In genomic region chrX:118655561-118656246, GRCh38 we compare ENCODE assay signal across 16 cellular contexts.
DNase-seq lines count a peak whose midpoint lies in the region; ATAC-seq and TF ChIP-seq lines count a peak whose summit lies in the region.
"Had no signal": no experiment of that assay in that cellular context is flagged by ENCODE, and none has a peak within 500 bp of the region (broad histone marks: within the 10 kb centered on the region; RNA-seq: fewer than 3 reads in every experiment).

No MANE protein-coding gene starts in this region.

- TF ChIP-seq CTCF in foreskin fibroblast (IDR thresholded peaks at IDR 0.05; ENCODE audit: low read depth, low read length) (no peak), upper lobe of right lung (IDR thresholded peaks at IDR 0.05) (no peak), RWPE1 (conservative IDR thresholded peaks at IDR 0.05; ENCODE audit: low read depth) (no peak)

- intact Hi-C loops in upper lobe of right lung (cut with DNase I) = no loop called here

- H3K9me3 ChIP-seq in adipocyte (ENCODE audit: control insufficient read depth, low read length) (no peaks in the 10 kb centered on the region), upper lobe of right lung (no peaks in the 10 kb centered on the region)
- H3K9me3 ChIP-seq: ascending aorta, lower lobe of right lung had no signal

- peak; percentile 41 for ATAC-seq in upper lobe of right lung

- POLR2A ChIA-PET in RWPE1 (lab: Yijun Ruan, JAX; ENCODE audit: low non-redundant PET) = no interaction called here

- H3K36me3 ChIP-seq in adipocyte (ENCODE audit: control insufficient read depth, insufficient read depth, low read length, severe bottlenecking) (peaks cover 48% of the 10 kb centered on the region), upper lobe of right lung (no peaks in the 10 kb centered on the region)

- peak; percentile 19 for DNase-seq in DMS53 (lab: John Stamatoyannopoulos, UW)
- DNase-seq in DMS53 treated with DMSO at 0.1 percent for 48 hours (lab: John Stamatoyannopoulos, UW; ENCODE audit: unreplicated experiment) = no peak
- peak; percentile 58 for DNase-seq in adipocyte (ENCODE audit: low read depth)
- DNase-seq in foreskin fibroblast = peak; percentile 55 to 72
- no peak for DNase-seq in upper lobe of right lung
- DNase-seq in stimulated activated CD4-positive, alpha-beta T cell treated with anti-CD3 and anti-CD28 coated beads, Interleukin-15, amount 100 ng/mL, for 24 hours = no peak
- DNase-seq in NOMO-1 treated with dmso at 0.1 percent for 144 hours (lab: John Stamatoyannopoulos, UW; ENCODE audit: unreplicated experiment) = no peak
- no peak for DNase-seq in RWPE1 (ENCODE audit: low spot score)
- DNase-seq: activated CD4-positive, alpha-beta T cell treated with anti-CD3 and anti-CD28 coated beads, Interleukin-2, amount 50 U/mL, for 1 hour; hypothalamus; lower lobe of right lung; NCI-H524 treated with DMSO at 0.1 percent for 48 hours; small intestine; T-helper 9 cell had no signal

- no peaks in the 10 kb centered on the region for H3K27me3 ChIP-seq in adipocyte (replicated peaks; ENCODE audit: control insufficient read depth, insufficient read depth, low read length)
- no peaks in the 10 kb centered on the region for H3K27me3 ChIP-seq in upper lobe of right lung
- H3K27me3 ChIP-seq: ascending aorta had no signal

- peaks cover 29% of the 10 kb centered on the region for H3K4me1 ChIP-seq in adipocyte (ENCODE audit: control insufficient read depth, insufficient read depth, low read length)
- H3K4me1 ChIP-seq in upper lobe of right lung = no peaks in the 10 kb centered on the region
- H3K4me1 ChIP-seq: ascending aorta, lower lobe of right lung had no signal

- H3K4me3 ChIP-seq in adipocyte (ENCODE audit: low read length) = no peak overlapping the region
- H3K4me3 ChIP-seq in foreskin fibroblast (ENCODE audit: low read depth in 1 of 2, low read length in 2 of 2) = no peak overlapping the region
- H3K4me3 ChIP-seq in upper lobe of right lung = no peak overlapping the region
- H3K4me3 ChIP-seq: ascending aorta, lower lobe of right lung had no signal

- CTCF ChIA-PET in RWPE1 (lab: Yijun Ruan, JAX) = interaction anchor here (1.0 kb wide), 1 partner anchor 152 kb away, joined by 3 read pairs; no protein-coding TSS in a partner anchor

- H3K9ac ChIP-seq in adipocyte (ENCODE audit: low read length) = no peak overlapping the region

- H3K27ac ChIP-seq in upper lobe of right lung (no peak overlapping the region), RWPE1 (no peak overlapping the region)
- H3K27ac ChIP-seq: 22Rv1, lower lobe of right lung had no signal

Comparison
In these comparisons a context has a peak if more than half of its experiments do, and no peak if none do; other contexts are left out.
1. DNase-seq: peak in DMS53 (single experiment), adipocyte (single experiment) and foreskin fibroblast (2 of 2); none in DMS53 treated with DMSO at 0.1 percent for 48 hours (single experiment), upper lobe of right lung (single experiment), stimulated activated CD4-positive, alpha-beta T cell treated with anti-CD3 and anti-CD28 coated beads, Interleukin-15, amount 100 ng/mL, for 24 hours (single experiment), NOMO-1 treated with dmso at 0.1 percent for 144 hours (single experiment) and RWPE1 (single experiment).